Comparison of ENCODE assay signal across 8 cellular contexts in genomic region chr7:35906191-35906908, GRCh38.
DNase-seq lines count a peak whose midpoint lies in the region; ATAC-seq, FAIRE-seq and TF ChIP-seq lines count a peak whose summit lies in the region.

No MANE protein-coding gene starts in this region.

- peak; percentile 38 to 84 for DNase-seq in A549 (ENCODE audit: low read depth in 1 of 2, low spot score in 1 of 2)
- DNase-seq in NCI-H2196 treated with DMSO at 0.1 percent for 48 hours (lab: John Stamatoyannopoulos, UW; ENCODE audit: unreplicated experiment) = peak; percentile 49
- peak; percentile 65 for DNase-seq in WERI-Rb-1
- peak; percentile 54 for DNase-seq in mammary epithelial cell
- peak; percentile 49 for DNase-seq in stimulated activated CD4-positive, alpha-beta T cell treated with anti-CD3 and anti-CD28 coated beads, Interleukin-1b, Interleukin-23, amount 100 ng/mL, for 48 hours

- H3K4me3 ChIP-seq in A549 = no peak overlapping the region
- no peak overlapping the region for H3K4me3 ChIP-seq in WERI-Rb-1 (ENCODE audit: low read depth, low read length)
- no peak overlapping the region for H3K4me3 ChIP-seq in mammary epithelial cell (replicated peaks in 1 of 3; ENCODE audit: insufficient read depth in 1 of 3, low read depth in 2 of 3, low read length in 3 of 3)

- H3K79me2 ChIP-seq in mammary epithelial cell (ENCODE audit: insufficient read depth, low read length) = no peaks in the 10 kb centered on the region

- no peaks in the 10 kb centered on the region for H3K27me3 ChIP-seq in WERI-Rb-1 (ENCODE audit: insufficient read depth, low read depth, severe bottlenecking)
- no peaks in the 10 kb centered on the region for H3K27me3 ChIP-seq in mammary epithelial cell (ENCODE audit: insufficient read depth, low read length)

- no peak overlapping the region for H3K27ac ChIP-seq in A549
- H3K27ac ChIP-seq in WERI-Rb-1 = no peak overlapping the region
- H3K27ac ChIP-seq in mammary epithelial cell (ENCODE audit: insufficient read depth, low read depth, low read length) = no peak overlapping the region

- BruUV-seq in mammary epithelial cell (replicated peaks; lab: Mats Ljungman, UMichigan) = no TSS peak

- H3K9me3 ChIP-seq in A549 = no peaks in the 10 kb centered on the region
- H3K9me3 ChIP-seq in WERI-Rb-1 (ENCODE audit: severe bottlenecking) = no peaks in the 10 kb centered on the region
- no peaks in the 10 kb centered on the region for H3K9me3 ChIP-seq in mammary epithelial cell (replicated peaks; ENCODE audit: insufficient read depth, low read length)

- TF ChIP-seq RAD21 in A549 (conservative IDR thresholded peaks at IDR 0.05 in 1 of 2, IDR thresholded peaks at IDR 0.05 in 1 of 2) = peak; percentile 91 to 92

- H4K20me1 ChIP-seq in mammary epithelial cell (ENCODE audit: insufficient read depth, low read length) = no peaks in the 10 kb centered on the region

- FAIRE-seq in A549 (lab: Jason Lieb, UNC) = peak; percentile 98
- peak; percentile 94 for FAIRE-seq in islet of Langerhans (lab: Jason Lieb, UNC)

- ATAC-seq in A549 (peak; percentile 93 to 96; a peak in 5 of 6 replicates), GM18519 (IDR thresholded peaks at IDR 0.05; ENCODE audit: low FRiP score, unreplicated experiment) (peak; percentile 72), HG03097 (IDR thresholded peaks at IDR 0.05; ENCODE audit: low FRiP score, unreplicated experiment) (peak; percentile 72)

- no peak for TF ChIP-seq EP300 in A549 (IDR thresholded peaks at IDR 0.05)

- H3K36me3 ChIP-seq in WERI-Rb-1 (no peaks in the 10 kb centered on the region), mammary epithelial cell (ENCODE audit: insufficient read depth, low read length) (peaks cover 16% of the 10 kb centered on the region)

- in situ Hi-C loops in mammary epithelial cell (cut with MboI; ENCODE audit: low sequenced_read_pairs in 2 of 2) = loop anchor here (5.0 kb wide), 2 partner anchors 194 to 199 kb away; no protein-coding TSS in a partner anchor

- POLR2A ChIA-PET in A549 (lab: Yijun Ruan, JAX) = no interaction called here

- CTCF ChIA-PET in A549 (lab: Yijun Ruan, JAX) = interaction anchor here (0.6 to 6.2 kb wide), 29 partner anchors 10 to 412 kb away, joined by 3 to 81 read pairs (median 4); partner anchors contain the start of gene SEPTIN7
- CTCF ChIA-PET in mammary epithelial cell (lab: Charles Lee; ENCODE audit: low non-redundant PET) = no interaction called here

- TF ChIP-seq CTCF in A549 (IDR thresholded peaks at IDR 0.05) (peak; percentile 95), WERI-Rb-1 (IDR thresholded peaks at IDR 0.05; ENCODE audit: low read depth, low read length) (peak; percentile 79), mammary epithelial cell (conservative IDR thresholded peaks at IDR 0.05 in 1 of 2, IDR thresholded peaks at IDR 0.05 in 1 of 2; ENCODE audit: extremely low read depth in 1 of 2, insufficient read depth in 1 of 2, low read depth in 1 of 2, low read length in 2 of 2) (peak; percentile 88 to 90)

- no peak overlapping the region for H2AFZ ChIP-seq in mammary epithelial cell (ENCODE audit: low read depth, low read length)

- WGBS in A549 (ENCODE audit: missing lambda C conversion rate) = 45% methylated on average over 2 of the region's 2 CpGs
- 50% methylated on average over 2 of the region's 2 CpGs for WGBS in mammary epithelial cell (ENCODE audit: low coverage, missing lambda C conversion rate)

- intact Hi-C loops in mammary epithelial cell (cut with micrococcal nuclease) = loop anchor here (1.0 to 5.0 kb wide), 5 partner anchors 105 to 481 kb away; partner anchors contain the start of gene SEPTIN7

- dilution Hi-C loops in mammary epithelial cell (cut with HindIII; ENCODE audit: low sequenced_read_pairs) = no loop called here

- no peak overlapping the region for H3K9ac ChIP-seq in mammary epithelial cell (ENCODE audit: insufficient read depth, low read length)

- no peak for TF ChIP-seq POLR2A in A549 (IDR thresholded peaks at IDR 0.05; ENCODE audit: low read length)

- no peak overlapping the region for H3K4me2 ChIP-seq in A549
- no peak overlapping the region for H3K4me2 ChIP-seq in mammary epithelial cell (ENCODE audit: insufficient read depth, low read depth, low read length)

- H3K4me1 ChIP-seq in A549 (no peaks in the 10 kb centered on the region), mammary epithelial cell (ENCODE audit: insufficient read depth, low read length) (peaks cover 10% of the 10 kb centered on the region)

TF ChIP-seq in A549, 52 proteins besides CTCF, POLR2A, EP300 and RAD21:
- TF ChIP-seq HDAC2 (IDR thresholded peaks at IDR 0.05) (no peak), HMGXB4 (CRISPR knock-in tag; IDR thresholded peaks at IDR 0.05; ENCODE audit: borderline replicate concordance) (no peak), NPAS2 (CRISPR knock-in tag; IDR thresholded peaks at IDR 0.05; ENCODE audit: borderline replicate concordance) (no peak), SMC3 (IDR thresholded peaks at IDR 0.05) (peak; percentile 76), CEBPB (IDR thresholded peaks at IDR 0.05) (no peak), ZC3H11A (IDR thresholded peaks at IDR 0.05) (no peak), USF2 (IDR thresholded peaks at IDR 0.05) (no peak), MYC (IDR thresholded peaks at IDR 0.05; ENCODE audit: borderline replicate concordance, low read length) (no peak)
